In the genomic region with DNA sequence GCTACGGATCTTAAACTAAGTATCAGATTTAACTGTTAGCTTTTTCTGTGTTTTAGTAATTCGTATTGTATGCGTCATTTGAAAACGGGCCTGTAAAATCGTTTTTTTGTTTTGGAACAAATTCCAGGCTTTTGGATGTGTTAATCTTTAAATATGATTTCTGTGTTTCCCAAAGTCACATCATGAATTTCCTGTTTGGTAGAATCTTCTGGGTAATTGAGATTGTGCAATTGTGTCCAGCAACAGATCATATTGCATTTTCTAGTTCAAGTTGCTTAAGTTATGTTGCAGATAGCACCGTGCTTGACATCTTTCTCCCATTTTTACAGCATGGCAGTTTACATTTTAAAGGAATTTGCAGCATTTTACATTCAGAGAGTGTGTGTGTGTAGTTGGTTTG, we compare ENCODE assay signal across 8 cellular contexts. TPM values are rescaled to one million over a fixed set of nuclear protein-coding genes. Genes with fewer than 3 reads are reported as not detected.
DNase-seq lines count a peak whose midpoint lies in the region; ATAC-seq and TF ChIP-seq lines count a peak whose summit lies in the region.

No MANE protein-coding gene starts in this region.

- no peaks in the 10 kb centered on the region for H3K27me3 ChIP-seq in prostate gland (replicated peaks; ENCODE audit: insufficient read depth)

- H3K27ac Mint-ChIP-seq in activated T-cell treated with anti-CD3 and anti-CD28 coated beads, Interleukin-2, amount 50 U/mL, for 24 hours, result peak overlapping the region; percentile 98

- H3K36me3 ChIP-seq in prostate gland, result no peaks in the 10 kb centered on the region

- no peaks in the 10 kb centered on the region for H3K9me3 ChIP-seq in prostate gland

- no peak for ATAC-seq in HG02852 (IDR thresholded peaks at IDR 0.05; ENCODE audit: unreplicated experiment)

- H3K27me3 Mint-ChIP-seq in activated T-cell treated with anti-CD3 and anti-CD28 coated beads, Interleukin-2, amount 50 U/mL, for 24 hours, result peaks cover 11% of the 10 kb centered on the region

- H3K36me3 Mint-ChIP-seq in activated T-cell treated with anti-CD3 and anti-CD28 coated beads, Interleukin-2, amount 50 U/mL, for 24 hours (ENCODE audit: low read depth), result peaks cover 31% of the 10 kb centered on the region

- no peak for TF ChIP-seq CTCF in prostate gland (IDR thresholded peaks at IDR 0.05)

- DNase-seq in activated T-cell treated with anti-CD3 and anti-CD28 coated beads, Interleukin-2, amount 50 U/mL, for 24 hours, result no peak
- no peak for DNase-seq in activated T-cell treated with anti-CD3 and anti-CD28 coated beads, Interleukin-2, amount 50 U/mL, for 48 hours
- DNase-seq in RPMI7951 (ENCODE audit: low read depth) (peak; percentile 51), epithelial cell of prostate (ENCODE audit: low read depth, low spot score) (no peak), prostate gland (ENCODE audit: low spot score) (peak; percentile 15), NCI-H2029 (lab: John Stamatoyannopoulos, UW) (no peak), NCI-H2081 treated with DMSO at 0.1 percent for 48 hours (lab: John Stamatoyannopoulos, UW) (no peak)

- peak overlapping the region; percentile 95 for H3K4me3 Mint-ChIP-seq in activated T-cell treated with anti-CD3 and anti-CD28 coated beads, Interleukin-2, amount 50 U/mL, for 24 hours

- no peaks in the 10 kb centered on the region for H3K9me3 Mint-ChIP-seq in activated T-cell treated with anti-CD3 and anti-CD28 coated beads, Interleukin-2, amount 50 U/mL, for 24 hours

- no peaks in the 10 kb centered on the region for H3K4me1 ChIP-seq in prostate gland (replicated peaks)

- 2% methylated on average over 6 of the region's 6 CpGs for WGBS in prostate gland

- H3K27ac ChIP-seq in epithelial cell of prostate (peak overlapping the region; percentile 90), prostate gland (peak overlapping the region; percentile 87 to 93)

- peaks cover 49% of the 10 kb centered on the region for H3K4me1 Mint-ChIP-seq in activated T-cell treated with anti-CD3 and anti-CD28 coated beads, Interleukin-2, amount 50 U/mL, for 24 hours (ENCODE audit: low read depth)

- no peak for TF ChIP-seq POLR2A in prostate gland (IDR thresholded peaks at IDR 0.05)

- intact Hi-C loops in prostate gland (cut with DNase I), result loop anchor here (5.0 to 10.0 kb wide), 2 partner anchors 335 to 447 kb away; no protein-coding TSS in a partner anchor

- H3K4me3 ChIP-seq in prostate gland, result peak overlapping the region; percentile 99

RNA-seq across cellular contexts. Expression of a gene that starts 1.9 kb away (rescaled TPM):
- total RNA-seq in RPMI7951 (2014; rRNA removed; shearing (Covaris generic)), result 54.5 and 62.5 TPM in 2 replicates
- 10 to 100 TPM; 36.7 to 43.2 TPM for total RNA-seq in prostate gland

RNA-seq across cellular contexts. Expression of a gene that starts 5.0 kb away (rescaled TPM):
- total RNA-seq in RPMI7951 (2014; rRNA removed; shearing (Covaris generic)), result not detected in 2 replicates
- 10 to 100 TPM in 1 of 2 donors, not detected in 1; 15.2 TPM for total RNA-seq in prostate gland

Comparison
In these comparisons a context has a peak if more than half of its experiments do, and no peak if none do; other contexts are left out.
1. DNase-seq: peak in RPMI7951 (single experiment) and prostate gland (single experiment); none in activated T-cell treated with anti-CD3 and anti-CD28 coated beads, Interleukin-2, amount 50 U/mL, for 24 hours (single experiment), activated T-cell treated with anti-CD3 and anti-CD28 coated beads, Interleukin-2, amount 50 U/mL, for 48 hours (0 of 2), epithelial cell of prostate (single experiment), NCI-H2029 (single experiment) and NCI-H2081 treated with DMSO at 0.1 percent for 48 hours (single experiment).